ENCODE assay signal across 9 cellular contexts in genomic region chr6:160348552-160349441, GRCh38.
DNase-seq lines count a peak whose midpoint lies in the region; ATAC-seq and TF ChIP-seq lines count a peak whose summit lies in the region.
"Had no signal": no experiment of that assay in that cellular context is flagged by ENCODE, and none has a peak within 500 bp of the region (broad histone marks: within the 10 kb centered on the region; RNA-seq: fewer than 3 reads in every experiment).

No MANE protein-coding gene starts in this region.

- peaks cover 15% of the 10 kb centered on the region for H3K4me1 Mint-ChIP-seq in nephron progenitor cell

- peak overlapping the region; percentile 40 for H3K4me3 ChIP-seq in fibroblast of mammary gland (ENCODE audit: control insufficient read depth, low read depth, low read length)

- peaks cover 87% of the 10 kb centered on the region for H3K27me3 Mint-ChIP-seq in nephron progenitor cell (ENCODE audit: low read depth, poor library complexity)

- H3K4me3 Mint-ChIP-seq in nephron progenitor cell, result peak overlapping the region; percentile 82

- DNase-seq in AG20443 (ENCODE audit: low spot score) (peak; percentile 54), NCI-H1105 treated with DMSO at 0.1 percent for 48 hours (lab: John Stamatoyannopoulos, UW) (peak; percentile 84), fibroblast of mammary gland (ENCODE audit: low read depth) (no peak), nephron progenitor cell (peak; percentile 55), Ammon's horn (ENCODE audit: low spot score) (no peak), SIG-M5 treated with dmso at 0.1 percent for 504 hours (lab: John Stamatoyannopoulos, UW; ENCODE audit: unreplicated experiment) (no peak)
- DNase-seq: T-helper 9 cell had no signal

- H3K36me3 Mint-ChIP-seq in nephron progenitor cell (ENCODE audit: low read depth), result no peaks in the 10 kb centered on the region

- no peak for ATAC-seq in HG03460 (IDR thresholded peaks at IDR 0.05; ENCODE audit: unreplicated experiment)
- ATAC-seq in HG03442 (IDR thresholded peaks at IDR 0.05; ENCODE audit: unreplicated experiment), result no peak

- H3K9me3 Mint-ChIP-seq in nephron progenitor cell, result no peaks in the 10 kb centered on the region

- no peak overlapping the region for H3K27ac Mint-ChIP-seq in nephron progenitor cell

- no peak for TF ChIP-seq CTCF in fibroblast of mammary gland (conservative IDR thresholded peaks at IDR 0.05; ENCODE audit: control insufficient read depth, insufficient read depth, low read depth, low read length)
- TF ChIP-seq CTCF in nephron progenitor cell (IDR thresholded peaks at IDR 0.05), result no peak

Comparison
In these comparisons a context has a peak if more than half of its experiments do, and no peak if none do; other contexts are left out.
1. DNase-seq: peak in AG20443 (single experiment), NCI-H1105 treated with DMSO at 0.1 percent for 48 hours (single experiment) and nephron progenitor cell (single experiment); none in fibroblast of mammary gland (single experiment), Ammon's horn (single experiment) and SIG-M5 treated with dmso at 0.1 percent for 504 hours (single experiment).